ENCODE assay signal across 9 cellular contexts in the genomic region with DNA sequence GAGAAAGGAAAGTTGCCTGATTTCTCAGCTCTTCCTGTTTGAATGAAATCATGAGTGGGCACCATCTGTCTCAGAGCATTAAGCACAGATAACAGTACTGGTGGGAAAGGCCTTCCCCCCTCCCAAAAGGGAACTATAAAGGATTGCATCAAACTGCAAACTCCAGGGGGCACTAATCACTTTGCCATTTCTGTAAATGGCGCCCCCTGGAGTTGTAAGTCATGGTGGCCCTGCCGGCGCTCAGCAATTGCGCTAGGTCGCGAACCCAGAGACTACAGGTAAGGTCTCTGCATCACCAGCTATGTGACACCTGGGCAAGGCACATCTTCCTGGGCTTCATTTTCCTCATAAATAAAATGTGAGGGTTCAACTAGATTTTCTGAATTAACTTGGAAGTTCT. TPM values are rescaled to one million over a fixed set of nuclear protein-coding genes. Genes with fewer than 3 reads are reported as not detected.
DNase-seq lines count a peak whose midpoint lies in the region; ATAC-seq, FAIRE-seq and TF ChIP-seq lines count a peak whose summit lies in the region.
"Had no signal": no experiment of that assay in that cellular context is flagged by ENCODE, and none has a peak within 500 bp of the region (broad histone marks: within the 10 kb centered on the region; RNA-seq: fewer than 3 reads in every experiment).

No MANE protein-coding gene starts in this region.

- CTCF ChIA-PET in endothelial cell of umbilical vein (lab: Charles Lee) = interaction anchor here (0.9 to 1.3 kb wide), 3 partner anchors 9 to 312 kb away, joined by 3 read pairs; no protein-coding TSS in a partner anchor

- dilution Hi-C loops in endothelial cell of umbilical vein (cut with MboI; ENCODE audit: extremely low pct_ligation_motif_present, low sequenced_read_pairs) = no loop called here

- POLR2A ChIA-PET in endothelial cell of umbilical vein (lab: Charles Lee) = no interaction called here

- TF ChIP-seq POLR2A in endothelial cell of umbilical vein (IDR thresholded peaks at IDR 0.05; ENCODE audit: low read depth, low read length) = no peak

- H3K4me1 ChIP-seq in endothelial cell of umbilical vein (ENCODE audit: control insufficient read depth, extremely low read depth, insufficient read depth, low read length) = peaks cover 10% of the 10 kb centered on the region

- H3K27me3 ChIP-seq in endothelial cell of umbilical vein (ENCODE audit: control insufficient read depth in 2 of 2, insufficient read depth in 2 of 2, low read length in 2 of 2) = no peaks in the 10 kb centered on the region

- peak; percentile 17 for DNase-seq in stimulated activated CD4-positive, alpha-beta T cell treated with anti-CD3 and anti-CD28 coated beads, Interleukin-1b, Interleukin-23, amount 100 ng/mL, for 48 hours
- DNase-seq in stimulated activated CD4-positive, alpha-beta T cell treated with anti-CD3 and anti-CD28 coated beads, Interleukin-12 subunit alpha, Interleukin-12 subunit beta, amount 100 ng/mL, for 4 hours = no peak
- DNase-seq in OCI-M1 (lab: John Stamatoyannopoulos, UW) = peak; percentile 48
- no peak for DNase-seq in endothelial cell of umbilical vein (ENCODE audit: low read depth, low spot score)
- no peak for DNase-seq in posterior vena cava (ENCODE audit: low spot score)
- no peak for DNase-seq in NCI-H2227 treated with DMSO at 0.1 percent for 48 hours (lab: John Stamatoyannopoulos, UW)
- no peak for DNase-seq in NCI-H1105 treated with DMSO at 0.1 percent for 48 hours (lab: John Stamatoyannopoulos, UW)
- DNase-seq: NCI-H526 treated with DMSO at 0.1 percent for 48 hours had no signal

- TF ChIP-seq CTCF in endothelial cell of umbilical vein (IDR thresholded peaks at IDR 0.05; ENCODE audit: extremely low read depth in 1 of 2, insufficient read depth in 1 of 2, low read depth in 1 of 2, low read length in 2 of 2) = peak; percentile 12 to 21

- H3K4me3 ChIP-seq in endothelial cell of umbilical vein (replicated peaks in 1 of 3; ENCODE audit: insufficient read depth in 1 of 3, low read depth in 1 of 3, low read length in 3 of 3) = no peak overlapping the region

- no peak overlapping the region for H2AFZ ChIP-seq in endothelial cell of umbilical vein (ENCODE audit: low read depth, low read length)

- H3K9me1 ChIP-seq in endothelial cell of umbilical vein (replicated peaks; ENCODE audit: control insufficient read depth, extremely low read depth, insufficient read depth, low read length) = no peaks in the 10 kb centered on the region

- H3K36me3 ChIP-seq in endothelial cell of umbilical vein (ENCODE audit: control insufficient read depth in 2 of 2, extremely low read depth in 1 of 2, insufficient read depth in 2 of 2, low read length in 2 of 2) = peaks cover 0 to 2% of the 10 kb centered on the region in 2 experiments

- BruUV-seq in endothelial cell of umbilical vein (replicated peaks; lab: Mats Ljungman, UMichigan) = no TSS peak

- H3K4me2 ChIP-seq in endothelial cell of umbilical vein (ENCODE audit: insufficient read depth, low read length) = no peak overlapping the region

- no peaks in the 10 kb centered on the region for H3K9me3 ChIP-seq in endothelial cell of umbilical vein (replicated peaks; ENCODE audit: control insufficient read depth, insufficient read depth, low read length)

- no peak overlapping the region for H3K9ac ChIP-seq in endothelial cell of umbilical vein (replicated peaks; ENCODE audit: extremely low read depth, insufficient read depth, low read length)

- no peak overlapping the region for H3K27ac ChIP-seq in endothelial cell of umbilical vein (ENCODE audit: insufficient read depth, low read depth, low read length)

- H3K79me2 ChIP-seq in endothelial cell of umbilical vein (ENCODE audit: control insufficient read depth, insufficient read depth, low read length) = no peaks in the 10 kb centered on the region

- no peak for ATAC-seq in activated CD4-positive, CD25-positive, alpha-beta regulatory T cell treated with anti-CD3 and anti-CD28 coated beads, Interleukin-2, amount 50 U/mL, for 24 hours

- intact Hi-C loops in endothelial cell of umbilical vein (cut with micrococcal nuclease) (no loop called here), posterior vena cava (cut with DNase I) (no loop called here)

- no peaks in the 10 kb centered on the region for H4K20me1 ChIP-seq in endothelial cell of umbilical vein (replicated peaks; ENCODE audit: control insufficient read depth, extremely low read depth, insufficient read depth, low read length)

- no peak for FAIRE-seq in endothelial cell of umbilical vein (lab: Jason Lieb, UNC)

TF ChIP-seq in endothelial cell of umbilical vein, 7 proteins besides CTCF, POLR2A, EP300 and RAD21:
- TF ChIP-seq POLR2AphosphoS5 (IDR thresholded peaks at IDR 0.05; ENCODE audit: insufficient read depth, low read depth, low read length) (no peak), GATA2 (IDR thresholded peaks at IDR 0.05; ENCODE audit: insufficient read depth, insufficient read length, low read depth, low read length) (no peak), FOS (IDR thresholded peaks at IDR 0.05; ENCODE audit: borderline replicate concordance, insufficient read depth, low read length) (no peak), JUN (IDR thresholded peaks at IDR 0.05; ENCODE audit: borderline replicate concordance, insufficient read depth, insufficient read length, low read depth) (no peak), EZH2 (IDR thresholded peaks at IDR 0.05; ENCODE audit: borderline replicate concordance, low read depth, low read length, severe bottlenecking) (no peak), MYC (IDR thresholded peaks at IDR 0.05; ENCODE audit: low read depth, low read length) (no peak)
- TF ChIP-seq, protein P1, sequence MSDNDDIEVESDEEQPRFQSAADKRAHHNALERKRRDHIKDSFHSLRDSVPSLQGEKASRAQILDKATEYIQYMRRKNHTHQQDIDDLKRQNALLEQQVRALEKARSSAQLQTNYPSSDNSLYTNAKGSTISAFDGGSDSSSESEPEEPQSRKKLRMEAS (IDR thresholded peaks at IDR 0.05; ENCODE audit: insufficient read depth, insufficient read length) = no peak

RNA-seq across cellular contexts. Expression of gene LRRC4, which starts 11.1 kb away (rescaled TPM):
- 3.8 and 7.1 TPM in 2 replicates for total RNA-seq in endothelial cell of umbilical vein
- polyA plus RNA-seq in endothelial cell of umbilical vein = 4.2 and 5.1 TPM in 2 replicates
- polyA plus RNA-seq in endothelial cell of umbilical vein (2011; cell fraction: cytosol; rRNA removed) = 2.9 and 3.0 TPM in 2 replicates
- polyA plus RNA-seq in endothelial cell of umbilical vein (2011; cell fraction: nucleus; rRNA removed) = 1.9 and 2.6 TPM in 2 replicates
- 0.50 and 0.70 TPM in 2 replicates for polyA plus RNA-seq in endothelial cell of umbilical vein (2012)
- 5.0 and 5.1 TPM in 2 replicates for polyA minus RNA-seq in endothelial cell of umbilical vein
- not detected for polyA minus RNA-seq in endothelial cell of umbilical vein (2011; cell fraction: cytosol; rRNA and poly(A)+ RNA removed)
- 2.7 and 4.1 TPM in 2 replicates for polyA minus RNA-seq in endothelial cell of umbilical vein (2011; cell fraction: nucleus; rRNA and poly(A)+ RNA removed)
- 1 to 10 TPM; 3.4 to 7.3 TPM for total RNA-seq in posterior vena cava

Comparison
In these comparisons a context has a peak if more than half of its experiments do, and no peak if none do; other contexts are left out.
1. DNase-seq: peak in stimulated activated CD4-positive, alpha-beta T cell treated with anti-CD3 and anti-CD28 coated beads, Interleukin-1b, Interleukin-23, amount 100 ng/mL, for 48 hours (single experiment) and OCI-M1 (single experiment); none in stimulated activated CD4-positive, alpha-beta T cell treated with anti-CD3 and anti-CD28 coated beads, Interleukin-12 subunit alpha, Interleukin-12 subunit beta, amount 100 ng/mL, for 4 hours (single experiment), endothelial cell of umbilical vein (single experiment), posterior vena cava (single experiment), NCI-H2227 treated with DMSO at 0.1 percent for 48 hours (single experiment) and NCI-H1105 treated with DMSO at 0.1 percent for 48 hours (single experiment).